In genomic region chr5:98805070-98805469, GRCh38 we compare ENCODE assay signal across 8 cellular contexts.
"Had no signal": no experiment of that assay in that cellular context is flagged by ENCODE, and none has a peak within 500 bp of the region (broad histone marks: within the 10 kb centered on the region; RNA-seq: fewer than 3 reads in every experiment).

No MANE protein-coding gene starts in this region.

- ATAC-seq: GM12878 had no signal

- DNase-seq: GDM1, GF-D8 had no signal

- FAIRE-seq: G401.6, GM12878, GM12891, GM12892, GM18507, GM19239 had no signal

- H3K4me3 ChIP-seq: GM12878 had no signal
